ENCODE assay signal across 8 cellular contexts in genomic region chr7:30974605-30975256, GRCh38. TPM values are rescaled to one million over a fixed set of nuclear protein-coding genes. Genes with fewer than 3 reads are reported as not detected.
A peak's percentile ranks its signal among the peaks of the same experiment; 100 is the strongest.
DNase-seq lines count a peak whose midpoint lies in the region; ATAC-seq and TF ChIP-seq lines count a peak whose summit lies in the region.

No MANE protein-coding gene starts in this region.

- H3K4me1 Mint-ChIP-seq in endothelial cell (ENCODE audit: unreplicated experiment) (peaks cover 19% of the 10 kb centered on the region), naive B cell (peaks cover 0 to 27% (median 9%) of the 10 kb centered on the region in 3 donors)

- DNase-seq in NCI-H2196 (lab: John Stamatoyannopoulos, UW; ENCODE audit: unreplicated experiment) (peak; percentile 9), NCI-H2196 treated with DMSO at 0.1 percent for 48 hours (lab: John Stamatoyannopoulos, UW; ENCODE audit: unreplicated experiment) (no peak), SKM-1 treated with dmso at 0.1 percent for 144 hours (lab: John Stamatoyannopoulos, UW; ENCODE audit: unreplicated experiment) (peak; percentile 38), endothelial cell (ENCODE audit: low spot score) (peak; percentile 82), naive B cell (peak; percentile 12), activated gamma-delta T cell (lab: John Stamatoyannopoulos, UW) (no peak)

- H3K9me3 Mint-ChIP-seq in endothelial cell (ENCODE audit: unreplicated experiment) (no peaks in the 10 kb centered on the region), naive B cell (no peaks in the 10 kb centered on the region)

- H3K27ac Mint-ChIP-seq in endothelial cell (ENCODE audit: unreplicated experiment) = no peak overlapping the region
- peak overlapping the region in 3 of 6 donors; percentile 40 to 71 (median 40) for H3K27ac Mint-ChIP-seq in naive B cell

- H3K27me3 Mint-ChIP-seq in endothelial cell (ENCODE audit: unreplicated experiment) (peaks cover 7% of the 10 kb centered on the region), naive B cell (peaks cover 19 to 52% (median 30%) of the 10 kb centered on the region in 3 donors)

- peak; percentile 87 for TF ChIP-seq CTCF in endothelial cell (IDR thresholded peaks at IDR 0.05; ENCODE audit: unreplicated experiment)

- H3K4me3 Mint-ChIP-seq in endothelial cell (ENCODE audit: unreplicated experiment) (no peak overlapping the region), naive B cell (no peak overlapping the region)

- ATAC-seq in GM21515 (IDR thresholded peaks at IDR 0.05; ENCODE audit: unreplicated experiment) = peak; percentile 85
- peak; percentile 94 for ATAC-seq in HG03565 (IDR thresholded peaks at IDR 0.05; ENCODE audit: unreplicated experiment)
- ATAC-seq in naive B cell (ENCODE audit: low read depth in 2 of 2) = peak; percentile 52 to 55

- H3K36me3 Mint-ChIP-seq in endothelial cell (ENCODE audit: low read depth, unreplicated experiment) = peaks cover 8% of the 10 kb centered on the region
- H3K36me3 Mint-ChIP-seq in naive B cell = no peaks in the 10 kb centered on the region

RNA-seq across cellular contexts. Expression of gene GHRHR, which starts 11.0 kb away (rescaled TPM):
- 7.5 TPM for total RNA-seq in endothelial cell (ENCODE audit: unreplicated experiment)
- polyA plus RNA-seq in naive B cell (ENCODE audit: low read depth in 6 of 6) = not detected

Comparison
In these comparisons a context has a peak if more than half of its experiments do, and no peak if none do; other contexts are left out.
1. DNase-seq: peak in NCI-H2196 (single experiment), SKM-1 treated with dmso at 0.1 percent for 144 hours (single experiment), endothelial cell (single experiment) and naive B cell (single experiment); none in NCI-H2196 treated with DMSO at 0.1 percent for 48 hours (single experiment) and activated gamma-delta T cell (single experiment).
2. Peak in every context shown above with its lines, with median percentiles within 50 percentile points of each other: ATAC-seq.